8 cellular contexts compared by ENCODE assay signal in genomic region chr2:237512774-237513466, GRCh38. TPM values are rescaled to one million over a fixed set of nuclear protein-coding genes. Genes with fewer than 3 reads are reported as not detected.
DNase-seq lines count a peak whose midpoint lies in the region; ATAC-seq, FAIRE-seq and TF ChIP-seq lines count a peak whose summit lies in the region.

No MANE protein-coding gene starts in this region.

- peak; percentile 94 for TF ChIP-seq CTCF in D721Med (IDR thresholded peaks at IDR 0.05; ENCODE audit: insufficient read depth, missing control alignments)

- DNase-seq in D721Med (ENCODE audit: insufficient read length, low spot score): peak; percentile 79
- peak; percentile 87 for DNase-seq in NCI-H460 (ENCODE audit: extremely low read depth, low read depth)
- peak; percentile 71 for DNase-seq in activated CD4-positive, CD25-positive, alpha-beta regulatory T cell treated with anti-CD3 and anti-CD28 coated beads, Interleukin-2, amount 50 U/mL, for 72 hours
- DNase-seq in cerebellar cortex (ENCODE audit: low spot score): peak; percentile 79
- peak; percentile 72 to 92 for DNase-seq in left colon
- peak; percentile 80 for DNase-seq in stimulated activated CD4-positive, alpha-beta T cell treated with anti-CD3 and anti-CD28 coated beads, Interleukin-1b, Interleukin-23, amount 100 ng/mL, for 48 hours

- FAIRE-seq in D721Med (lab: Jason Lieb, UNC): no peak

- intact Hi-C loops in left colon (cut with DNase I, micrococcal nuclease): loop anchor here (2.0 to 5.0 kb wide), 2 partner anchors 58 to 59 kb away; no protein-coding TSS in a partner anchor

- ATAC-seq in HG03095 (IDR thresholded peaks at IDR 0.05; ENCODE audit: unreplicated experiment) (peak; percentile 77), left colon (peak; percentile 69), HG03457 (IDR thresholded peaks at IDR 0.05; ENCODE audit: unreplicated experiment) (no peak)

RNA-seq across cellular contexts. Expression of gene MLPH, which starts 25.9 kb away (rescaled TPM):
- total RNA-seq in NCI-H460 (2014; rRNA removed; shearing (Covaris generic)): 81.6 and 107 TPM in 2 replicates
- 362 and 381 TPM in 2 replicates for polyA plus RNA-seq in NCI-H460 (2014; cell fraction: nucleus; rRNA removed)
- total RNA-seq in left colon: 100 to 1,000 TPM; 117 to 139 TPM

RNA-seq across cellular contexts. Expression of gene PRLH, which starts 53.5 kb away (rescaled TPM):
- total RNA-seq in NCI-H460 (2014; rRNA removed; shearing (Covaris generic)): not detected in 2 replicates
- polyA plus RNA-seq in NCI-H460 (2014; cell fraction: nucleus; rRNA removed): not detected in 2 replicates
- not detected for total RNA-seq in left colon
